ENCODE assay signal across 1 cellular context in genomic region chr6:17293395-17293794, GRCh38.
TF ChIP-seq lines count a peak whose summit lies in the region.

No MANE protein-coding gene starts in this region.

TF ChIP-seq in K562, 482 proteins besides CTCF, POLR2A, EP300 and RAD21:
- TF ChIP-seq CHD4 (IDR thresholded peaks at IDR 0.05; ENCODE audit: insufficient read depth, insufficient replicate concordance, low read depth, low read length, poor library complexity, severe bottlenecking) (no peak), TBP (optimal IDR thresholded peaks at IDR 0.05; ENCODE audit: low read depth, low read length) (no peak), ZNF316 (IDR thresholded peaks at IDR 0.05) (peak; percentile 76), CBFB (CRISPR knock-in tag; IDR thresholded peaks at IDR 0.05) (no peak), C11orf30 (IDR thresholded peaks at IDR 0.05; ENCODE audit: low read depth) (0 out of 2 replicates have a peak, but pooled peaks have one; percentile 12)
